25 cellular contexts compared by ENCODE assay signal in genomic region chr2:79906149-79906548, GRCh38.
"Had no signal": no experiment of that assay in that cellular context is flagged by ENCODE, and none has a peak within 500 bp of the region (broad histone marks: within the 10 kb centered on the region; RNA-seq: fewer than 3 reads in every experiment).

No MANE protein-coding gene starts in this region.

- H3K27ac Mint-ChIP-seq: endodermal cell; naive thymus-derived CD4-positive, alpha-beta T cell; nephron progenitor cell; stimulated activated memory B cell treated with anti-CD40 and anti-IgM and Interleukin-4, amounts not matched to agents 10 μg/mL and 1 μg/mL and 100 μg/mL, for 72 hours had no signal

- H3K4me3 ChIP-seq: lung, ovary, sigmoid colon, testis, tibial artery, upper lobe of left lung, uterus had no signal

- H3K27ac ChIP-seq: epithelial cell of prostate, ovary, sigmoid colon, testis, tibial artery, upper lobe of left lung, uterus had no signal

- H3K4me1 Mint-ChIP-seq: naive thymus-derived CD4-positive, alpha-beta T cell; stimulated activated memory B cell treated with anti-CD40 and anti-IgM and Interleukin-4, amounts not matched to agents 10 μg/mL and 1 μg/mL and 100 μg/mL, for 72 hours had no signal

- H3K36me3 Mint-ChIP-seq: naive thymus-derived CD4-positive, alpha-beta T cell; stimulated activated memory B cell treated with anti-CD40 and anti-IgM and Interleukin-4, amounts not matched to agents 10 μg/mL and 1 μg/mL and 100 μg/mL, for 72 hours had no signal

- H3K4me1 ChIP-seq: sigmoid colon, testis, tibial artery, upper lobe of left lung, uterus had no signal

- H3K9me3 Mint-ChIP-seq: endodermal cell; nephron progenitor cell; stimulated activated memory B cell treated with anti-CD40 and anti-IgM and Interleukin-4, amounts not matched to agents 10 μg/mL and 1 μg/mL and 100 μg/mL, for 72 hours had no signal

- H3K27me3 ChIP-seq: ovary, sigmoid colon, testis, tibial artery, upper lobe of left lung, uterus had no signal

- ATAC-seq: esophagus mucosa; naive thymus-derived CD4-positive, alpha-beta T cell; stimulated activated memory B cell treated with anti-CD40 and anti-IgM and Interleukin-4, amounts not matched to agents 10 μg/mL and 1 μg/mL and 100 μg/mL, for 72 hours; stimulated activated naive CD8-positive, alpha-beta T cell treated with anti-CD3 and anti-CD28 coated beads, Interleukin-15, Interleukin-2, amounts not matched to agents 100 U/mL and 50 U/mL, for 24 hours had no signal

- DNase-seq: caudate nucleus; cerebellar nuclear complex; effector CD8-positive, alpha-beta T cell; endodermal cell; foreskin melanocyte; mesenchymal stem cell; midbrain; naive thymus-derived CD4-positive, alpha-beta T cell; nephron progenitor cell; occipital lobe; ovary; sigmoid colon; stimulated activated CD4-positive, alpha-beta T cell treated with anti-CD3 and anti-CD28 coated beads, Interleukin-2, amount 100 ng/mL, for 24 hours; stimulated activated CD4-positive, alpha-beta T cell treated with anti-CD3 and anti-CD28 coated beads, Interleukin-4, amount 100 ng/mL, for 4 hours; stimulated activated naive CD8-positive, alpha-beta T cell treated with anti-CD3 and anti-CD28 coated beads, Interleukin-15, Interleukin-2, amounts not matched to agents 100 U/mL and 50 U/mL, for 24 hours; testis; tibial artery; upper lobe of left lung; uterus had no signal

- H3K27me3 Mint-ChIP-seq: naive thymus-derived CD4-positive, alpha-beta T cell; stimulated activated memory B cell treated with anti-CD40 and anti-IgM and Interleukin-4, amounts not matched to agents 10 μg/mL and 1 μg/mL and 100 μg/mL, for 72 hours had no signal

- H3K36me3 ChIP-seq: ovary, sigmoid colon, tibial artery, upper lobe of left lung, uterus had no signal

- H3K9me3 ChIP-seq: ovary, sigmoid colon, testis, tibial artery, upper lobe of left lung, uterus had no signal

- H3K4me3 Mint-ChIP-seq: endodermal cell; naive thymus-derived CD4-positive, alpha-beta T cell; nephron progenitor cell; stimulated activated memory B cell treated with anti-CD40 and anti-IgM and Interleukin-4, amounts not matched to agents 10 μg/mL and 1 μg/mL and 100 μg/mL, for 72 hours had no signal

- FAIRE-seq: colon, keratinocyte had no signal
